In genomic region chr13:110714798-110715394, GRCh38 we compare ENCODE assay signal across 8 cellular contexts. TPM values are rescaled to one million over a fixed set of nuclear protein-coding genes. Genes with fewer than 3 reads are reported as not detected.
DNase-seq lines count a peak whose midpoint lies in the region; ATAC-seq lines count a peak whose summit lies in the region.

No MANE protein-coding gene starts in this region.

- peak overlapping the region; percentile 96 to 100 (median 98) for H3K4me3 Mint-ChIP-seq in CD4-positive, alpha-beta memory T cell
- H3K4me3 Mint-ChIP-seq in IgD-negative memory B cell = peak overlapping the region; percentile 97 to 100 (median 98)
- H3K4me3 Mint-ChIP-seq in T-helper 1 cell treated with Interleukin-12 subunit alpha and Interleukin-12 subunit beta and Interleukin-4 antibody, amounts not matched to agents 30 μg/mL and 1 μg/mL, for 36 hours = peak overlapping the region; percentile 91
- peak overlapping the region; percentile 95 for H3K4me3 Mint-ChIP-seq in central memory CD8-positive, alpha-beta T cell

- H3K36me3 ChIP-seq in CD4-positive, alpha-beta memory T cell (ENCODE audit: insufficient read depth, low read length) = peaks cover 6% of the 10 kb centered on the region

- H3K27ac ChIP-seq in CD4-positive, alpha-beta memory T cell (ENCODE audit: low read depth, low read length) = peak overlapping the region; percentile 77

- peaks cover 0 to 2% of the 10 kb centered on the region in 2 donors for H3K27me3 Mint-ChIP-seq in CD4-positive, alpha-beta memory T cell
- H3K27me3 Mint-ChIP-seq in IgD-negative memory B cell = no peaks in the 10 kb centered on the region
- no peaks in the 10 kb centered on the region for H3K27me3 Mint-ChIP-seq in T-helper 1 cell treated with Interleukin-12 subunit alpha and Interleukin-12 subunit beta and Interleukin-4 antibody, amounts not matched to agents 30 μg/mL and 1 μg/mL, for 36 hours (ENCODE audit: low read depth)
- no peaks in the 10 kb centered on the region for H3K27me3 Mint-ChIP-seq in central memory CD8-positive, alpha-beta T cell

- H3K9me3 Mint-ChIP-seq in CD4-positive, alpha-beta memory T cell = peaks cover 0 to 9% (median 0%) of the 10 kb centered on the region in 8 donors
- no peaks in the 10 kb centered on the region for H3K9me3 Mint-ChIP-seq in IgD-negative memory B cell
- H3K9me3 Mint-ChIP-seq in T-helper 1 cell treated with Interleukin-12 subunit alpha and Interleukin-12 subunit beta and Interleukin-4 antibody, amounts not matched to agents 30 μg/mL and 1 μg/mL, for 36 hours = no peaks in the 10 kb centered on the region
- no peaks in the 10 kb centered on the region for H3K9me3 Mint-ChIP-seq in central memory CD8-positive, alpha-beta T cell

- no peak for ATAC-seq in central memory CD8-positive, alpha-beta T cell (replicated peaks; ENCODE audit: extremely low read depth, poor library complexity, severe bottlenecking)
- ATAC-seq in HG02623 (IDR thresholded peaks at IDR 0.05; ENCODE audit: unreplicated experiment) (no peak), GM21723 (IDR thresholded peaks at IDR 0.05; ENCODE audit: unreplicated experiment) (no peak)

- H3K4me1 ChIP-seq in CD4-positive, alpha-beta memory T cell (ENCODE audit: insufficient read depth, low read length) = peaks cover 33% of the 10 kb centered on the region

- POLR2A ChIA-PET in CD4-positive, alpha-beta memory T cell (lab: Charles Lee; ENCODE audit: partially characterized antibody) = interaction anchor here (0.6 to 3.6 kb wide), 28 partner anchors 9 to 1979 kb away, joined by 3 to 68 read pairs (median 4); partner anchors contain the start of genes ANKRD10, CARS2, NAXD and RAB20

- peaks cover 18 to 55% (median 33%) of the 10 kb centered on the region in 4 donors for H3K4me1 Mint-ChIP-seq in CD4-positive, alpha-beta memory T cell
- H3K4me1 Mint-ChIP-seq in IgD-negative memory B cell = peaks cover 8 to 26% (median 9%) of the 10 kb centered on the region in 3 donors
- H3K4me1 Mint-ChIP-seq in T-helper 1 cell treated with Interleukin-12 subunit alpha and Interleukin-12 subunit beta and Interleukin-4 antibody, amounts not matched to agents 30 μg/mL and 1 μg/mL, for 36 hours (ENCODE audit: low read depth) = peaks cover 16% of the 10 kb centered on the region
- peaks cover 18% of the 10 kb centered on the region for H3K4me1 Mint-ChIP-seq in central memory CD8-positive, alpha-beta T cell

- DNase-seq in CD4-positive, alpha-beta memory T cell = peak in 2 of 5 donors; percentile 63 to 65
- DNase-seq in central memory CD8-positive, alpha-beta T cell (ENCODE audit: low spot score in 2 of 2) = no peak
- DNase-seq in left kidney (ENCODE audit: low read depth, low spot score) = peak; percentile 86
- DNase-seq in stimulated activated CD4-positive, alpha-beta T cell treated with anti-CD3 and anti-CD28 coated beads, Interleukin-4, amount 100 ng/mL, for 24 hours = peak; percentile 45

- peak overlapping the region; percentile 98 to 99 (median 99) for H3K27ac Mint-ChIP-seq in CD4-positive, alpha-beta memory T cell
- H3K27ac Mint-ChIP-seq in IgD-negative memory B cell = peak overlapping the region; percentile 98 to 99 (median 98)
- peak overlapping the region; percentile 96 for H3K27ac Mint-ChIP-seq in T-helper 1 cell treated with Interleukin-12 subunit alpha and Interleukin-12 subunit beta and Interleukin-4 antibody, amounts not matched to agents 30 μg/mL and 1 μg/mL, for 36 hours
- peak overlapping the region; percentile 90 for H3K27ac Mint-ChIP-seq in central memory CD8-positive, alpha-beta T cell (ENCODE audit: low read depth)

- intact Hi-C loops in CD4-positive, alpha-beta memory T cell (cut with micrococcal nuclease) = loop anchor here (1.0 to 2.0 kb wide), 7 partner anchors 9 to 928 kb away; partner anchors contain the start of genes ANKRD10, CARS2, IRS2 and NAXD

- CTCF ChIA-PET in CD4-positive, alpha-beta memory T cell (lab: Charles Lee; ENCODE audit: partially characterized antibody) = interaction anchor here (0.7 to 1.5 kb wide), 4 partner anchors 9 to 104 kb away, joined by 3 read pairs; partner anchors contain the start of gene CARS2

- H3K36me3 Mint-ChIP-seq in CD4-positive, alpha-beta memory T cell = peaks cover 8 to 34% of the 10 kb centered on the region in 2 donors
- no peaks in the 10 kb centered on the region for H3K36me3 Mint-ChIP-seq in IgD-negative memory B cell
- H3K36me3 Mint-ChIP-seq in T-helper 1 cell treated with Interleukin-12 subunit alpha and Interleukin-12 subunit beta and Interleukin-4 antibody, amounts not matched to agents 30 μg/mL and 1 μg/mL, for 36 hours (ENCODE audit: low read depth) = peaks cover 5% of the 10 kb centered on the region
- H3K36me3 Mint-ChIP-seq in central memory CD8-positive, alpha-beta T cell (ENCODE audit: insufficient read depth) = peaks cover 43% of the 10 kb centered on the region

- peak overlapping the region; percentile 91 to 98 for H3K4me3 ChIP-seq in CD4-positive, alpha-beta memory T cell (ENCODE audit: low read length in 2 of 2)

- H3K9me3 ChIP-seq in CD4-positive, alpha-beta memory T cell (ENCODE audit: control insufficient read depth in 1 of 2, low read length in 2 of 2) = no peaks in the 10 kb centered on the region

- no peaks in the 10 kb centered on the region for H3K27me3 ChIP-seq in CD4-positive, alpha-beta memory T cell (ENCODE audit: insufficient read depth, low read length)

RNA-seq across cellular contexts. Expression of gene ING1, which starts 1.4 kb away (rescaled TPM):
- total RNA-seq in CD4-positive, alpha-beta memory T cell = 10 to 100 TPM; 27.4 to 29.4 TPM
- 10 to 100 TPM in 1 of 2 donors, 1 to 10 TPM in 1; 9.1 to 16.7 TPM for polyA plus RNA-seq in CD4-positive, alpha-beta memory T cell
- polyA plus RNA-seq in IgD-negative memory B cell = 25.0 TPM

RNA-seq across cellular contexts. Expression of gene CARS2, which starts 9.0 kb away (rescaled TPM):
- 100 to 1,000 TPM in 1 of 2 experiments, 10 to 100 TPM in 1; 99.9 to 102 TPM for total RNA-seq in CD4-positive, alpha-beta memory T cell
- 10 to 100 TPM; 36.0 to 59.3 TPM for polyA plus RNA-seq in CD4-positive, alpha-beta memory T cell
- 68.5 TPM for polyA plus RNA-seq in IgD-negative memory B cell

Comparison
In these comparisons a context has a peak if more than half of its experiments do, and no peak if none do; other contexts are left out.
1. DNase-seq: peak in left kidney (single experiment) and stimulated activated CD4-positive, alpha-beta T cell treated with anti-CD3 and anti-CD28 coated beads, Interleukin-4, amount 100 ng/mL, for 24 hours (single experiment); none in central memory CD8-positive, alpha-beta T cell (0 of 2).
2. Peak in every context shown above with its lines, with median percentiles within 50 percentile points of each other: H3K27ac Mint-ChIP-seq and H3K4me3 Mint-ChIP-seq.